In the genomic region with DNA sequence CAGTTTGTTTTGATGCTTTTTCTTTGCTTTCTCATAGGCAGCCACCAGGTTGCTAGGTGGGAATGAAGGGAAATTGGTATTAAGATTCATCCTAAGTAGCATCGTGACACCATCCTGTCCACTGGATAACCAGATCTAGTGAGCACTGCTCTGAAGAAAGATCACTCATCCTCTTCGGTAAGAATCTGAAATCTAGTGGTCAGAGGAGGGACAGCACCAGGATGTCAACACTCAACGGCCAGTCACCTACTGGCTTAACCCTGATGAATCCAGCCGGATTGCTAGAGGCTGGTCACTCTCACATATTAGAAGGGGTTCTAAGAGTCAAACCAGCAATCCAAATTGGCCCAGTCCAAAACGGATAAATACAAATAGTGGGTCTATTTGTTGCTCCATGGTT, we compare ENCODE assay signal across 24 cellular contexts.
"Had no signal": no experiment of that assay in that cellular context is flagged by ENCODE, and none has a peak within 500 bp of the region (broad histone marks: within the 10 kb centered on the region; RNA-seq: fewer than 3 reads in every experiment).

No MANE protein-coding gene starts in this region.

- H3K9me3 Mint-ChIP-seq: activated CD4-positive, alpha-beta memory T cell treated with anti-CD3 and anti-CD28 coated beads, Interleukin-2, amount 10 ng/mL, durations not matched to agents 7 days and 5 days; activated naive CD4-positive, alpha-beta T cell treated with anti-CD3 and anti-CD28 coated beads, Interleukin-2, amount 50 U/mL, for 72 hours; effector memory CD8-positive, alpha-beta T cell; memory B cell; nephron; T-helper 1 cell treated with Interleukin-12 subunit alpha and Interleukin-12 subunit beta and Interleukin-4 antibody, amounts not matched to agents 30 μg/mL and 1 μg/mL, for 36 hours had no signal

- DNase-seq: activated CD4-positive, alpha-beta memory T cell treated with anti-CD3 and anti-CD28 coated beads, Interleukin-2, amount 10 ng/mL, durations not matched to agents 7 days and 5 days; activated CD4-positive, alpha-beta T cell treated with anti-CD3 and anti-CD28 coated beads for 48 hours; activated gamma-delta T cell; brain microvascular endothelial cell; colonic mucosa; dorsolateral prefrontal cortex; effector memory CD8-positive, alpha-beta T cell; esophagus squamous epithelium; heart left ventricle; left colon; pancreas; right lobe of liver; stimulated activated CD4-positive, alpha-beta T cell treated with anti-CD3 and anti-CD28 coated beads, Interleukin-1b, Interleukin-23, amount 100 ng/mL, for 48 hours; stomach; T1000 had no signal

- ATAC-seq: effector memory CD8-positive, alpha-beta T cell; gastroesophageal sphincter; heart left ventricle; left colon; pancreas had no signal

- H3K4me3 Mint-ChIP-seq: activated CD4-positive, alpha-beta memory T cell treated with anti-CD3 and anti-CD28 coated beads, Interleukin-2, amount 10 ng/mL, durations not matched to agents 7 days and 5 days; effector memory CD8-positive, alpha-beta T cell; memory B cell; nephron; T-helper 1 cell treated with Interleukin-12 subunit alpha and Interleukin-12 subunit beta and Interleukin-4 antibody, amounts not matched to agents 30 μg/mL and 1 μg/mL, for 36 hours had no signal

- H3K4me1 ChIP-seq: ascending aorta, colonic mucosa, esophagus squamous epithelium, pancreas, right lobe of liver, suprapubic skin had no signal

- H3K4me3 ChIP-seq: ascending aorta, colonic mucosa, dorsolateral prefrontal cortex, esophagus squamous epithelium, gastroesophageal sphincter, heart left ventricle, pancreas, right lobe of liver, skin epidermis, stomach, suprapubic skin, tibial nerve had no signal

- H3K36me3 ChIP-seq: colonic mucosa had no signal

- H3K27ac Mint-ChIP-seq: activated CD4-positive, alpha-beta memory T cell treated with anti-CD3 and anti-CD28 coated beads, Interleukin-2, amount 10 ng/mL, durations not matched to agents 7 days and 5 days; effector memory CD8-positive, alpha-beta T cell; memory B cell; T-helper 1 cell treated with Interleukin-12 subunit alpha and Interleukin-12 subunit beta and Interleukin-4 antibody, amounts not matched to agents 30 μg/mL and 1 μg/mL, for 36 hours had no signal

- H3K27me3 ChIP-seq: ascending aorta, brain microvascular endothelial cell, colonic mucosa, dorsolateral prefrontal cortex, esophagus squamous epithelium, gastroesophageal sphincter, heart left ventricle, pancreas, right lobe of liver, stomach, suprapubic skin, tibial nerve had no signal

- H3K27ac ChIP-seq: ascending aorta, brain microvascular endothelial cell, colonic mucosa, dorsolateral prefrontal cortex, esophagus squamous epithelium, gastroesophageal sphincter, heart left ventricle, pancreas, right lobe of liver, skin epidermis, stomach, suprapubic skin, tibial nerve had no signal

- H3K9me3 ChIP-seq: ascending aorta, colonic mucosa, esophagus squamous epithelium, gastroesophageal sphincter, heart left ventricle, pancreas, right lobe of liver, stomach, suprapubic skin, tibial nerve had no signal

- H3K27me3 Mint-ChIP-seq: activated CD4-positive, alpha-beta memory T cell treated with anti-CD3 and anti-CD28 coated beads, Interleukin-2, amount 10 ng/mL, durations not matched to agents 7 days and 5 days; effector memory CD8-positive, alpha-beta T cell; memory B cell had no signal
